In the genomic region with DNA sequence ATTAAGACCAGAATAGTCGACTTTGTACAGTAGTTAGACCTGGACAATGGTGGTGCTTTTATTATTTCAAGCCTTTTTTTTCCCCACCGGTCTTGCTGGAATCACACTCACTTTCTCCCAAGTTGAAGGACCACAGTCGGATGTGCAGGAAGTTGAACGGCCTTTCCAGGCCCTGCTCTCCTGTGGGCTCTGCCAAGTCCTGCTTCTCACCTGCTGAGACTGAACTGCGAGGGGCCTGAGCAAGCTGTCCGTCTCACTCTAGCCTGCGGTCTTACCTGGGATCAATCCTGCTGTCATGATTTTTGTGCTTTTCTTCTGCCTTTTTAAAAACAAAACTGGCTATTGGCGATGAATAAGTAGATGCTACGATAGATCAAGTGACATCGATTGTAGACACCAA, we compare ENCODE assay signal across 8 cellular contexts. TPM values are rescaled to one million over a fixed set of nuclear protein-coding genes. Genes with fewer than 3 reads are reported as not detected.
DNase-seq lines count a peak whose midpoint lies in the region; ATAC-seq and TF ChIP-seq lines count a peak whose summit lies in the region.

No MANE protein-coding gene starts in this region.

- peaks cover 42% of the 10 kb centered on the region for H3K4me1 ChIP-seq in suprapubic skin

- H3K27ac ChIP-seq in suprapubic skin: peak overlapping the region; percentile 92

- POLR2A ChIA-PET in WTC11 (lab: Charles Lee): interaction anchor here (0.7 kb wide), 1 partner anchor 163 kb away, joined by 5 read pairs; no protein-coding TSS in a partner anchor

- CTCF ChIA-PET in activated naive CD4-positive, alpha-beta T cell treated with anti-CD3 and anti-CD28 coated beads, Interleukin-2, amount 10 ng/mL, durations not matched to agents 7 days and 5 days (lab: Charles Lee): no interaction called here
- CTCF ChIA-PET in WTC11 (lab: Charles Lee): interaction anchor here (0.8 to 1.8 kb wide), 4 partner anchors 8 to 323 kb away, joined by 4 read pairs; partner anchors contain the start of gene TIMM22

- H3K36me3 Mint-ChIP-seq in activated naive CD4-positive, alpha-beta T cell treated with anti-CD3 and anti-CD28 coated beads, Interleukin-2, amount 10 ng/mL, durations not matched to agents 7 days and 5 days: peaks cover 31% of the 10 kb centered on the region
- peaks cover 34% of the 10 kb centered on the region for H3K36me3 Mint-ChIP-seq in WTC11
- H3K36me3 Mint-ChIP-seq in glutamatergic neuron (ENCODE audit: unreplicated experiment): no peaks in the 10 kb centered on the region

- TF ChIP-seq EP300 in suprapubic skin (IDR thresholded peaks at IDR 0.05): no peak

- peaks cover 29% of the 10 kb centered on the region for H3K27me3 Mint-ChIP-seq in activated naive CD4-positive, alpha-beta T cell treated with anti-CD3 and anti-CD28 coated beads, Interleukin-2, amount 10 ng/mL, durations not matched to agents 7 days and 5 days
- peaks cover 8% of the 10 kb centered on the region for H3K27me3 Mint-ChIP-seq in WTC11 (ENCODE audit: low read depth)
- peaks cover 14% of the 10 kb centered on the region for H3K27me3 Mint-ChIP-seq in glutamatergic neuron (ENCODE audit: unreplicated experiment)

- no peak for DNase-seq in activated naive CD4-positive, alpha-beta T cell treated with anti-CD3 and anti-CD28 coated beads, Interleukin-2, amount 10 ng/mL, durations not matched to agents 7 days and 5 days
- no peak for DNase-seq in activated naive CD4-positive, alpha-beta T cell treated with anti-CD3 and anti-CD28 coated beads, Interleukin-2, amount 50 U/mL, for 16 hours
- DNase-seq in WTC11 (ENCODE audit: low spot score) (no peak), glutamatergic neuron (no peak), suprapubic skin (ENCODE audit: low spot score in 2 of 2) (no peak)

- no peak for TF ChIP-seq POLR2A in suprapubic skin (IDR thresholded peaks at IDR 0.05)

- H3K27ac Mint-ChIP-seq in activated naive CD4-positive, alpha-beta T cell treated with anti-CD3 and anti-CD28 coated beads, Interleukin-2, amount 10 ng/mL, durations not matched to agents 7 days and 5 days: no peak overlapping the region
- H3K27ac Mint-ChIP-seq in WTC11 (peak overlapping the region; percentile 44; the same call in 1 of the 2 replicates), glutamatergic neuron (ENCODE audit: unreplicated experiment) (no peak overlapping the region)

- no peaks in the 10 kb centered on the region for H3K9me3 ChIP-seq in suprapubic skin

- no peaks in the 10 kb centered on the region for H3K9me3 Mint-ChIP-seq in activated naive CD4-positive, alpha-beta T cell treated with anti-CD3 and anti-CD28 coated beads, Interleukin-2, amount 10 ng/mL, durations not matched to agents 7 days and 5 days
- H3K9me3 Mint-ChIP-seq in WTC11 (no peaks in the 10 kb centered on the region), glutamatergic neuron (ENCODE audit: unreplicated experiment) (peaks cover 2% of the 10 kb centered on the region)

- peaks cover 22% of the 10 kb centered on the region for H3K4me1 Mint-ChIP-seq in activated naive CD4-positive, alpha-beta T cell treated with anti-CD3 and anti-CD28 coated beads, Interleukin-2, amount 10 ng/mL, durations not matched to agents 7 days and 5 days
- H3K4me1 Mint-ChIP-seq in WTC11 (peaks cover 18% of the 10 kb centered on the region), glutamatergic neuron (ENCODE audit: low read depth, unreplicated experiment) (peaks cover 10% of the 10 kb centered on the region)

- ATAC-seq in WTC11 (no peak), GM19467 (IDR thresholded peaks at IDR 0.05; ENCODE audit: unreplicated experiment) (no peak), HG03378 (IDR thresholded peaks at IDR 0.05; ENCODE audit: unreplicated experiment) (no peak), GM18867 (IDR thresholded peaks at IDR 0.05; ENCODE audit: unreplicated experiment) (no peak)

- peak overlapping the region; percentile 85 for H3K4me3 Mint-ChIP-seq in activated naive CD4-positive, alpha-beta T cell treated with anti-CD3 and anti-CD28 coated beads, Interleukin-2, amount 10 ng/mL, durations not matched to agents 7 days and 5 days
- peak overlapping the region; percentile 86 for H3K4me3 Mint-ChIP-seq in WTC11
- H3K4me3 Mint-ChIP-seq in glutamatergic neuron (ENCODE audit: unreplicated experiment): peak overlapping the region; percentile 92

- H3K27me3 ChIP-seq in suprapubic skin: no peaks in the 10 kb centered on the region

- peaks cover 5% of the 10 kb centered on the region for H3K36me3 ChIP-seq in suprapubic skin

- 64% methylated on average over 10 of the region's 10 CpGs for WGBS in suprapubic skin

- H3K4me3 ChIP-seq in suprapubic skin: peak overlapping the region; percentile 82

- no peak for TF ChIP-seq CTCF in WTC11 (IDR thresholded peaks at IDR 0.05)
- TF ChIP-seq CTCF in glutamatergic neuron (IDR thresholded peaks at IDR 0.05; ENCODE audit: partially characterized antibody, unreplicated experiment): no peak
- TF ChIP-seq CTCF in suprapubic skin (IDR thresholded peaks at IDR 0.05): no peak

TF ChIP-seq in WTC11, 78 proteins besides CTCF, POLR2A, EP300 and RAD21:
- TF ChIP-seq TCF7 (CRISPR knock-in tag; IDR thresholded peaks at IDR 0.05; ENCODE audit: low read depth): no peak
- TF ChIP-seq, protein P1, sequence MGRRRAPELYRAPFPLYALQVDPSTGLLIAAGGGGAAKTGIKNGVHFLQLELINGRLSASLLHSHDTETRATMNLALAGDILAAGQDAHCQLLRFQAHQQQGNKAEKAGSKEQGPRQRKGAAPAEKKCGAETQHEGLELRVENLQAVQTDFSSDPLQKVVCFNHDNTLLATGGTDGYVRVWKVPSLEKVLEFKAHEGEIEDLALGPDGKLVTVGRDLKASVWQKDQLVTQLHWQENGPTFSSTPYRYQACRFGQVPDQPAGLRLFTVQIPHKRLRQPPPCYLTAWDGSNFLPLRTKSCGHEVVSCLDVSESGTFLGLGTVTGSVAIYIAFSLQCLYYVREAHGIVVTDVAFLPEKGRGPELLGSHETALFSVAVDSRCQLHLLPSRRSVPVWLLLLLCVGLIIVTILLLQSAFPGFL (CRISPR knock-in tag; IDR thresholded peaks at IDR 0.05; ENCODE audit: borderline replicate concordance): no peak
- no peak for TF ChIP-seq NFATC4 (CRISPR knock-in tag; IDR thresholded peaks at IDR 0.05)
- no peak for TF ChIP-seq ZNF423 (CRISPR knock-in tag; IDR thresholded peaks at IDR 0.05)
- no peak for TF ChIP-seq GTF2I (CRISPR knock-in tag; conservative IDR thresholded peaks at IDR 0.05)
- TF ChIP-seq, protein P2, sequence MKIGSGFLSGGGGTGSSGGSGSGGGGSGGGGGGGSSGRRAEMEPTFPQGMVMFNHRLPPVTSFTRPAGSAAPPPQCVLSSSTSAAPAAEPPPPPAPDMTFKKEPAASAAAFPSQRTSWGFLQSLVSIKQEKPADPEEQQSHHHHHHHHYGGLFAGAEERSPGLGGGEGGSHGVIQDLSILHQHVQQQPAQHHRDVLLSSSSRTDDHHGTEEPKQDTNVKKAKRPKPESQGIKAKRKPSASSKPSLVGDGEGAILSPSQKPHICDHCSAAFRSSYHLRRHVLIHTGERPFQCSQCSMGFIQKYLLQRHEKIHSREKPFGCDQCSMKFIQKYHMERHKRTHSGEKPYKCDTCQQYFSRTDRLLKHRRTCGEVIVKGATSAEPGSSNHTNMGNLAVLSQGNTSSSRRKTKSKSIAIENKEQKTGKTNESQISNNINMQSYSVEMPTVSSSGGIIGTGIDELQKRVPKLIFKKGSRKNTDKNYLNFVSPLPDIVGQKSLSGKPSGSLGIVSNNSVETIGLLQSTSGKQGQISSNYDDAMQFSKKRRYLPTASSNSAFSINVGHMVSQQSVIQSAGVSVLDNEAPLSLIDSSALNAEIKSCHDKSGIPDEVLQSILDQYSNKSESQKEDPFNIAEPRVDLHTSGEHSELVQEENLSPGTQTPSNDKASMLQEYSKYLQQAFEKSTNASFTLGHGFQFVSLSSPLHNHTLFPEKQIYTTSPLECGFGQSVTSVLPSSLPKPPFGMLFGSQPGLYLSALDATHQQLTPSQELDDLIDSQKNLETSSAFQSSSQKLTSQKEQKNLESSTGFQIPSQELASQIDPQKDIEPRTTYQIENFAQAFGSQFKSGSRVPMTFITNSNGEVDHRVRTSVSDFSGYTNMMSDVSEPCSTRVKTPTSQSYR (CRISPR knock-in tag; IDR thresholded peaks at IDR 0.05): no peak
- no peak for TF ChIP-seq TEAD1 (CRISPR knock-in tag; IDR thresholded peaks at IDR 0.05)

RNA-seq across cellular contexts. Expression of gene TLCD3A, which starts 1.3 kb away (rescaled TPM):
- total RNA-seq in WTC11 (2021): 21.6 to 24.9 TPM (median 23.4 TPM) in 3 replicates
- total RNA-seq in glutamatergic neuron (ENCODE audit: unreplicated experiment): 9.4 TPM
- total RNA-seq in suprapubic skin: 100 to 1,000 TPM in 1 of 4 donors, 10 to 100 TPM in 3; 47.8 to 120 (median 79.4) TPM

RNA-seq across cellular contexts. Expression of gene GEMIN4, which starts 18.3 kb away (rescaled TPM):
- 39.9 to 48.4 TPM (median 42.1 TPM) in 3 replicates for total RNA-seq in WTC11 (2021)
- 19.9 TPM for total RNA-seq in glutamatergic neuron (ENCODE audit: unreplicated experiment)
- 10 to 100 TPM; 37.2 to 56.4 (median 48.7) TPM for total RNA-seq in suprapubic skin

RNA-seq across cellular contexts. Expression of gene VPS53, which starts 19.1 kb away (rescaled TPM):
- 44.5 to 55.6 TPM (median 49.8 TPM) in 3 replicates for total RNA-seq in WTC11 (2021)
- 96.4 TPM for total RNA-seq in glutamatergic neuron (ENCODE audit: unreplicated experiment)
- total RNA-seq in suprapubic skin: 10 to 100 TPM; 26.1 to 81.2 (median 36.8) TPM

RNA-seq across cellular contexts. Expression of gene GLOD4, which starts 48.3 kb away (rescaled TPM):
- total RNA-seq in WTC11 (2021): 69.0 to 73.3 TPM (median 69.1 TPM) in 3 replicates
- 80.1 TPM for total RNA-seq in glutamatergic neuron (ENCODE audit: unreplicated experiment)
- total RNA-seq in suprapubic skin: 100 to 1,000 TPM in 1 of 4 donors, 10 to 100 TPM in 3; 58.9 to 102 (median 72.1) TPM

RNA-seq across cellular contexts. Expression of gene MRM3, which starts 48.4 kb away (rescaled TPM):
- 23.1 to 25.0 TPM (median 24.3 TPM) in 3 replicates for total RNA-seq in WTC11 (2021)
- total RNA-seq in glutamatergic neuron (ENCODE audit: unreplicated experiment): 11.8 TPM
- 10 to 100 TPM; 27.3 to 42.6 (median 31.0) TPM for total RNA-seq in suprapubic skin
